Comparison of ENCODE assay signal across 20 cellular contexts in the genomic region with DNA sequence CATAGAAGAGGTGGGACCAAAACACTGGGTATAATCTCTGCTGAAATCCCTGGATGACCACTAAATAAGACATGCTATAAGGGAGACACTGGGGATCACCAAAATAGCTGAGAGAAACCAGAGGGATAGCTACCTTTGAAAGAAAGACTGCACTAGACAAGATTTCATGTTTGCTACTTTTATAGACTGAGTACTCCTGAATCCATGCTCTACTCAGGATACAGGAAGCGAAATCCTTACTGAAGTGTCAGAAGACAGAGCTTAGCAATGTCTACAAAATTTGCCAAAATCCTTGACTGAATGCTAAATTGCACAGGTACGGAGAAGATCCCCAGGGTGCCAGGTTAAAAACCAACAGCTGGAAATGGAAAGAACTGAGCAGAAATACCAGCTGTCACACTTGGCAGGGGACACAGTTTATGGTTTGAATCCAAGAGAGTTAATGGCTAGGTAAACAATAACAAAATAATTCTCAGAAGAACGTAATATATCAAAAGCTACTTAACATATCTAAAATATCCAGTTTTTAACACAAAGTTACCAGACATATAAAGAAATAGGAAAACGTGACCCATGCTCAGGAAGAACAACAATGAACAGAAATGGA.
"Had no signal": no experiment of that assay in that cellular context is flagged by ENCODE, and none has a peak within 500 bp of the region (broad histone marks: within the 10 kb centered on the region; RNA-seq: fewer than 3 reads in every experiment).

No MANE protein-coding gene starts in this region.

- H3K9me3 ChIP-seq: lower lobe of right lung, ovary, stomach had no signal

- H3K36me3 ChIP-seq: brain microvascular endothelial cell, lower lobe of right lung, ovary, stomach had no signal

- DNase-seq: activated CD4-positive, alpha-beta T cell treated with anti-CD3 and anti-CD28 coated beads, Interleukin-2, amount 10 ng/mL, durations not matched to agents 24 days and 14 days; activated CD8-positive, alpha-beta T cell treated with anti-CD3 and anti-CD28 coated beads, Interleukin-2, amount 10 ng/mL, durations not matched to agents 7 days and 5 days; activated naive CD4-positive, alpha-beta T cell treated with Interleukin-2 at 50 U/mL for 16 hours; activated naive CD8-positive, alpha-beta T cell treated with anti-CD3 and anti-CD28 coated beads, Interleukin-2, amount 10 ng/mL, durations not matched to agents 7 days and 5 days; activated T-cell treated with anti-CD3 and anti-CD28 coated beads, Interleukin-2, amount 50 U/mL, for 24 hours; brain microvascular endothelial cell; central memory CD4-positive, alpha-beta T cell; dorsolateral prefrontal cortex; foreskin keratinocyte; hippocampal formation; islet precursor cell; lower lobe of right lung; natural killer cell; ovary; stimulated activated CD4-positive, alpha-beta T cell treated with anti-CD3 and anti-CD28 coated beads, Interleukin-4, amount 100 ng/mL, for 24 hours; stomach had no signal

- H3K27me3 ChIP-seq: brain microvascular endothelial cell, dorsolateral prefrontal cortex, foreskin keratinocyte, ovary, stomach had no signal

- H3K4me1 ChIP-seq: lower lobe of right lung had no signal

- H3K4me3 ChIP-seq: dorsolateral prefrontal cortex, lower lobe of right lung, ovary, smooth muscle cell, stomach had no signal

- ATAC-seq: activated CD8-positive, alpha-beta T cell treated with anti-CD3 and anti-CD28 coated beads, Interleukin-2, amount 10 ng/mL, durations not matched to agents 7 days and 5 days; foreskin keratinocyte; lower lobe of right lung; natural killer cell; sciatic nerve; stimulated activated effector memory CD8-positive, alpha-beta T cell treated with anti-CD3 and anti-CD28 coated beads, Interleukin-12 subunit alpha, Interleukin-12 subunit beta, amount 100 ng/mL, for 72 hours had no signal

- FAIRE-seq: colon had no signal

- H3K27ac ChIP-seq: brain microvascular endothelial cell, dorsolateral prefrontal cortex, foreskin keratinocyte, lower lobe of right lung, ovary, stomach had no signal
